8 cellular contexts compared by ENCODE assay signal in genomic region chr9:130701059-130702022, GRCh38. TPM values are rescaled to one million over a fixed set of nuclear protein-coding genes. Genes with fewer than 3 reads are reported as not detected.
A peak's percentile ranks its signal among the peaks of the same experiment; 100 is the strongest.
DNase-seq lines count a peak whose midpoint lies in the region; ATAC-seq and TF ChIP-seq lines count a peak whose summit lies in the region.

No MANE protein-coding gene starts in this region.

- peaks cover 45% of the 10 kb centered on the region for H3K36me3 Mint-ChIP-seq in CD4-positive, CD25-positive, alpha-beta regulatory T cell
- peaks cover 97% of the 10 kb centered on the region for H3K36me3 Mint-ChIP-seq in activated T-helper 17 cell treated with anti-CD3 and anti-CD28 coated beads, Interleukin-2, amount 50 U/mL, for 72 hours (ENCODE audit: low read depth)

- no peak overlapping the region for H3K27ac Mint-ChIP-seq in CD4-positive, CD25-positive, alpha-beta regulatory T cell
- H3K27ac Mint-ChIP-seq in activated T-helper 17 cell treated with anti-CD3 and anti-CD28 coated beads, Interleukin-2, amount 50 U/mL, for 72 hours, result no peak overlapping the region

- H3K27ac ChIP-seq in CD4-positive, CD25-positive, alpha-beta regulatory T cell (ENCODE audit: insufficient read depth, low read length, poor library complexity, severe bottlenecking), result no peak overlapping the region
- H3K27ac ChIP-seq in Peyer's patch (no peak overlapping the region), thoracic aorta (peak overlapping the region; percentile 19 to 25)

- ATAC-seq in CD4-positive, CD25-positive, alpha-beta regulatory T cell (ENCODE audit: low read depth in 2 of 2), result peak; percentile 69 to 79
- peak; percentile 86 for ATAC-seq in activated T-helper 17 cell treated with anti-CD3 and anti-CD28 coated beads, Interleukin-2, amount 50 U/mL, for 72 hours (replicated peaks)
- ATAC-seq in thoracic aorta (ENCODE audit: insufficient number of reproducible peaks, low FRiP score, low read depth) (peak; percentile 78), HG02938 (IDR thresholded peaks at IDR 0.05; ENCODE audit: unreplicated experiment) (no peak)

- H3K4me3 Mint-ChIP-seq in CD4-positive, CD25-positive, alpha-beta regulatory T cell, result no peak overlapping the region
- no peak overlapping the region for H3K4me3 Mint-ChIP-seq in activated T-helper 17 cell treated with anti-CD3 and anti-CD28 coated beads, Interleukin-2, amount 50 U/mL, for 72 hours

- TF ChIP-seq CTCF in Peyer's patch (IDR thresholded peaks at IDR 0.05) (peak; percentile 64 to 88 (median 84)), thoracic aorta (IDR thresholded peaks at IDR 0.05) (peak; percentile 93)

- no peak for TF ChIP-seq POLR2A in Peyer's patch (IDR thresholded peaks at IDR 0.05)

- H3K27me3 Mint-ChIP-seq in CD4-positive, CD25-positive, alpha-beta regulatory T cell, result no peaks in the 10 kb centered on the region
- H3K27me3 Mint-ChIP-seq in activated T-helper 17 cell treated with anti-CD3 and anti-CD28 coated beads, Interleukin-2, amount 50 U/mL, for 72 hours, result no peaks in the 10 kb centered on the region

- H3K9me3 ChIP-seq in CD4-positive, CD25-positive, alpha-beta regulatory T cell (ENCODE audit: control insufficient read depth in 2 of 2, low read length in 2 of 2), result no peaks in the 10 kb centered on the region
- H3K9me3 ChIP-seq in Peyer's patch, result no peaks in the 10 kb centered on the region
- no peaks in the 10 kb centered on the region for H3K9me3 ChIP-seq in thoracic aorta

- no peaks in the 10 kb centered on the region for H3K9me3 Mint-ChIP-seq in CD4-positive, CD25-positive, alpha-beta regulatory T cell
- no peaks in the 10 kb centered on the region for H3K9me3 Mint-ChIP-seq in activated T-helper 17 cell treated with anti-CD3 and anti-CD28 coated beads, Interleukin-2, amount 50 U/mL, for 72 hours

- peaks cover 71% of the 10 kb centered on the region for H3K36me3 ChIP-seq in CD4-positive, CD25-positive, alpha-beta regulatory T cell (ENCODE audit: control insufficient read depth, insufficient read depth, low read length)
- H3K36me3 ChIP-seq in Peyer's patch, result peaks cover 0 to 62% (median 0%) of the 10 kb centered on the region in 3 donors
- peaks cover 24% of the 10 kb centered on the region for H3K36me3 ChIP-seq in thoracic aorta

- H3K27me3 ChIP-seq in CD4-positive, CD25-positive, alpha-beta regulatory T cell (ENCODE audit: control insufficient read depth, insufficient read depth, low read length), result no peaks in the 10 kb centered on the region
- no peaks in the 10 kb centered on the region for H3K27me3 ChIP-seq in Peyer's patch
- H3K27me3 ChIP-seq in thoracic aorta (replicated peaks; ENCODE audit: insufficient read depth), result no peaks in the 10 kb centered on the region

- no peak overlapping the region for H3K4me3 ChIP-seq in CD4-positive, CD25-positive, alpha-beta regulatory T cell (ENCODE audit: low read depth, low read length)
- H3K4me3 ChIP-seq in Peyer's patch (no peak overlapping the region), thoracic aorta (no peak overlapping the region)

- DNase-seq in CD4-positive, CD25-positive, alpha-beta regulatory T cell, result peak; percentile 55 to 65 (median 61)
- DNase-seq in HT1080 (ENCODE audit: low read depth), result peak; percentile 46
- DNase-seq in Peyer's patch, result peak; percentile 56 to 86 (median 78)
- peak; percentile 84 for DNase-seq in fibroblast of the conjunctiva (ENCODE audit: low read depth)
- DNase-seq in occipital lobe (lab: John Stamatoyannopoulos, UW), result peak; percentile 36
- DNase-seq in thoracic aorta (ENCODE audit: low spot score), result peak; percentile 45

- H3K4me1 Mint-ChIP-seq in CD4-positive, CD25-positive, alpha-beta regulatory T cell, result peaks cover 9 to 24% (median 21%) of the 10 kb centered on the region in 4 donors
- H3K4me1 Mint-ChIP-seq in activated T-helper 17 cell treated with anti-CD3 and anti-CD28 coated beads, Interleukin-2, amount 50 U/mL, for 72 hours, result peaks cover 21% of the 10 kb centered on the region

- H3K4me1 ChIP-seq in CD4-positive, CD25-positive, alpha-beta regulatory T cell (ENCODE audit: control insufficient read depth, insufficient read depth, low read length, poor library complexity, severe bottlenecking), result peaks cover under 1% of the 10 kb centered on the region
- H3K4me1 ChIP-seq in Peyer's patch (no peaks in the 10 kb centered on the region), thoracic aorta (ENCODE audit: control insufficient read depth in 1 of 2, low read depth in 2 of 2) (peaks cover 6 to 17% of the 10 kb centered on the region in 2 donors)

RNA-seq across cellular contexts. Expression of gene EXOSC2, which starts 7.8 kb away (rescaled TPM):
- total RNA-seq in CD4-positive, CD25-positive, alpha-beta regulatory T cell, result 47.1 TPM
- polyA plus RNA-seq in CD4-positive, CD25-positive, alpha-beta regulatory T cell, result 10 to 100 TPM; 24.1 to 30.0 (median 28.5) TPM
- total RNA-seq in HT1080 (2014; rRNA removed; shearing (Covaris generic)), result 65.0 and 69.6 TPM in 2 replicates
- 50.5 and 53.3 TPM in 2 replicates for polyA plus RNA-seq in HT1080 (2015; cell fraction: cytosol; rRNA removed)
- 77.7 and 81.6 TPM in 2 replicates for polyA plus RNA-seq in HT1080 (2015; cell fraction: nucleus; rRNA removed)
- total RNA-seq in Peyer's patch (10 to 100 TPM; 19.1 to 33.8 (median 20.8) TPM), occipital lobe (53.5 TPM), thoracic aorta (10 to 100 TPM; 12.3 to 33.3 TPM)
- 10 to 100 TPM; 66.9 to 89.1 TPM for total RNA-seq in activated T-helper 17 cell treated with anti-CD3 and anti-CD28 coated beads, Interleukin-2, amount 50 U/mL, for 72 hours

RNA-seq across cellular contexts. Expression of gene PRDM12, which starts 36.9 kb away (rescaled TPM):
- not detected for total RNA-seq in CD4-positive, CD25-positive, alpha-beta regulatory T cell
- polyA plus RNA-seq in CD4-positive, CD25-positive, alpha-beta regulatory T cell, result under 1 TPM in 1 of 4 donors, not detected in 3; 0.10 TPM
- 0.07 and 0.10 TPM in 2 replicates for total RNA-seq in HT1080 (2014; rRNA removed; shearing (Covaris generic))
- polyA plus RNA-seq in HT1080 (2015; cell fraction: cytosol; rRNA removed), result 0.33 and 0.36 TPM in 2 replicates
- polyA plus RNA-seq in HT1080 (2015; cell fraction: nucleus; rRNA removed), result 0.06 and 0.10 TPM in 2 replicates
- total RNA-seq in Peyer's patch (1 to 10 TPM in 1 of 4 donors, not detected in 3; 1.8 TPM), occipital lobe (not detected), thoracic aorta (not detected)
- total RNA-seq in activated T-helper 17 cell treated with anti-CD3 and anti-CD28 coated beads, Interleukin-2, amount 50 U/mL, for 72 hours, result under 1 TPM in 1 of 2 donors, not detected in 1; 0.15 TPM

Comparison
In these comparisons a context has a peak if more than half of its experiments do, and no peak if none do; other contexts are left out.
1. H3K27ac ChIP-seq: peak in thoracic aorta (2 of 2); none in CD4-positive, CD25-positive, alpha-beta regulatory T cell (single experiment) and Peyer's patch (0 of 4).
2. Peak in every context shown above with its lines, with median percentiles within 50 percentile points of each other: DNase-seq.